ENCODE assay signal across 19 cellular contexts in genomic region chr1:184545601-184546000, GRCh38.
DNase-seq lines count a peak whose midpoint lies in the region; ATAC-seq and TF ChIP-seq lines count a peak whose summit lies in the region.
"Had no signal": no experiment of that assay in that cellular context is flagged by ENCODE, and none has a peak within 500 bp of the region (broad histone marks: within the 10 kb centered on the region; RNA-seq: fewer than 3 reads in every experiment).

No MANE protein-coding gene starts in this region.

- intact Hi-C loops in PC-9 (cut with micrococcal nuclease; ENCODE audit: unreplicated experiment) (no loop called here), left lung (cut with DNase I) (no loop called here), stomach (cut with DNase I; ENCODE audit: low total_unique reads) (no loop called here)

- POLR2A ChIA-PET in PC-9 (lab: Charles Lee; ENCODE audit: unreplicated experiment): no interaction called here

- H3K4me3 ChIP-seq in PC-9 (no peak overlapping the region), epithelial cell of proximal tubule (ENCODE audit: low read depth, low read length) (no peak overlapping the region), left lung (no peak overlapping the region), stomach (no peak overlapping the region)
- H3K4me3 ChIP-seq: heart right ventricle, upper lobe of right lung had no signal

- TF ChIP-seq EP300 in stomach (IDR thresholded peaks at IDR 0.05): no peak

- H2AFZ ChIP-seq in PC-9: no peak overlapping the region

- no peak overlapping the region for H3K4me2 ChIP-seq in PC-9

- CTCF ChIA-PET in PC-9 (lab: Charles Lee): no interaction called here

- H3K27ac ChIP-seq in PC-9 (no peak overlapping the region), left lung (no peak overlapping the region), stomach (peak overlapping the region in 1 of 5 donors; percentile 30)
- H3K27ac ChIP-seq: heart right ventricle, upper lobe of right lung had no signal

- H3K9me2 ChIP-seq in PC-9 (ENCODE audit: insufficient read depth): no peaks in the 10 kb centered on the region

- TF ChIP-seq CTCF in PC-9 (conservative IDR thresholded peaks at IDR 0.05) (no peak), epithelial cell of proximal tubule (conservative IDR thresholded peaks at IDR 0.05; ENCODE audit: low read depth, low read length) (no peak), left lung (IDR thresholded peaks at IDR 0.05) (no peak), stomach (IDR thresholded peaks at IDR 0.05) (no peak)

- H3F3A ChIP-seq in PC-9 (ENCODE audit: insufficient read depth, low read depth): 0 out of 2 replicates have a peak, but pooled peaks cover 3% of the 10 kb centered on the region

- WGBS in stomach, 5 donors: 77 to 92% (median 83%) methylated on average over 4 of the region's 4 CpGs

- H3K27me3 ChIP-seq in PC-9 (ENCODE audit: insufficient read depth, low read depth) (no peaks in the 10 kb centered on the region), left lung (no peaks in the 10 kb centered on the region), stomach (no peaks in the 10 kb centered on the region)
- H3K27me3 ChIP-seq: heart right ventricle, upper lobe of right lung had no signal

- no TSS peak for BruUV-seq in PC-9 (replicated peaks; lab: Mats Ljungman, UMichigan)

- H3K36me3 ChIP-seq in PC-9 (ENCODE audit: low read depth) (no peaks in the 10 kb centered on the region), left lung (no peaks in the 10 kb centered on the region), stomach (no peaks in the 10 kb centered on the region)
- H3K36me3 ChIP-seq: upper lobe of right lung had no signal

- H3K4me1 ChIP-seq in PC-9 (replicated peaks; ENCODE audit: insufficient read depth): no peaks in the 10 kb centered on the region
- H3K4me1 ChIP-seq in left lung: peaks cover 0 to 7% of the 10 kb centered on the region in 2 donors
- peaks cover 0 to 23% (median 0%) of the 10 kb centered on the region in 4 donors for H3K4me1 ChIP-seq in stomach

- H3K79me2 ChIP-seq in PC-9 (ENCODE audit: low read depth): no peaks in the 10 kb centered on the region

- H3K9me3 ChIP-seq in PC-9 (ENCODE audit: insufficient read depth, low read depth): no peaks in the 10 kb centered on the region
- H3K9me3 ChIP-seq in left lung: no peaks in the 10 kb centered on the region
- H3K9me3 ChIP-seq in stomach: no peaks in the 10 kb centered on the region
- H3K9me3 ChIP-seq: heart right ventricle, upper lobe of right lung had no signal

- TF ChIP-seq POLR2A in stomach (IDR thresholded peaks at IDR 0.05): no peak

- H4K20me1 ChIP-seq in PC-9 (ENCODE audit: insufficient read depth): no peaks in the 10 kb centered on the region

- peak; percentile 49 for ATAC-seq in left lung
- no peak for ATAC-seq in HG02571 (IDR thresholded peaks at IDR 0.05; ENCODE audit: unreplicated experiment)
- no peak for ATAC-seq in GM19035 (IDR thresholded peaks at IDR 0.05; ENCODE audit: unreplicated experiment)
- ATAC-seq in HG03045 (IDR thresholded peaks at IDR 0.05; ENCODE audit: unreplicated experiment): no peak
- ATAC-seq: activated naive CD8-positive, alpha-beta T cell treated with anti-CD3 and anti-CD28 coated beads, Interleukin-2, amount 50 U/mL, for 24 hours; activated T-helper 17 cell treated with anti-CD3 and anti-CD28 coated beads, Interleukin-2, amount 50 U/mL, for 72 hours; stimulated activated naive B cell treated with anti-CD40 and anti-IgM and Interleukin-4, amounts not matched to agents 10 μg/mL and 1 μg/mL and 100 μg/mL, for 72 hours; upper lobe of right lung had no signal

- peak; percentile 22 for DNase-seq in AG08396 (ENCODE audit: low spot score)
- DNase-seq in PC-9: peak; percentile 27 to 50
- DNase-seq in epithelial cell of proximal tubule (ENCODE audit: low read depth): peak; percentile 4
- no peak for DNase-seq in left lung
- DNase-seq in stomach: no peak
- DNase-seq: activated B cell treated with CpG ODN at 0.5 μM for 24 hours; activated naive CD8-positive, alpha-beta T cell treated with anti-CD3 and anti-CD28 coated beads, Interleukin-2, amount 50 U/mL, for 24 hours; DND-41; heart right ventricle; NCI-H187 treated with DMSO at 0.1 percent for 48 hours; NCI-H345; nephron progenitor cell; Right ventricle myocardium superior; stimulated activated naive B cell treated with anti-CD40 and anti-IgM and Interleukin-4, amounts not matched to agents 10 μg/mL and 1 μg/mL and 100 μg/mL, for 72 hours; upper lobe of right lung had no signal

Comparison
In these comparisons a context has a peak if more than half of its experiments do, and no peak if none do; other contexts are left out.
1. DNase-seq: peak in AG08396 (single experiment), PC-9 (2 of 2) and epithelial cell of proximal tubule (single experiment); none in left lung (0 of 2) and stomach (single experiment).